Comparison of ENCODE assay signal across 27 cellular contexts in genomic region chr5:145084834-145085233, GRCh38.
"Had no signal": no experiment of that assay in that cellular context is flagged by ENCODE, and none has a peak within 500 bp of the region (broad histone marks: within the 10 kb centered on the region; RNA-seq: fewer than 3 reads in every experiment).

No MANE protein-coding gene starts in this region.

- H3K27ac ChIP-seq: stomach, suprapubic skin, testis, thoracic aorta, thyroid gland, tibial artery, tibial nerve, transverse colon, upper lobe of left lung, upper lobe of right lung, uterus, vagina had no signal

- H3K36me3 ChIP-seq: stomach, suprapubic skin, thoracic aorta, thyroid gland, tibial artery, tibial nerve, transverse colon, upper lobe of left lung, upper lobe of right lung, uterus, vagina had no signal

- H3K27me3 ChIP-seq: stomach, suprapubic skin, testis, thyroid gland, tibial artery, tibial nerve, transverse colon, upper lobe of left lung, upper lobe of right lung, uterus, vagina had no signal

- H3K4me1 ChIP-seq: stomach, suprapubic skin, testis, thyroid gland, tibial artery, tibial nerve, transverse colon, upper lobe of left lung, upper lobe of right lung, uterus, vagina had no signal

- H3K9me3 ChIP-seq: stomach, suprapubic skin, testis, thoracic aorta, thyroid gland, tibial artery, tibial nerve, transverse colon, upper lobe of left lung, upper lobe of right lung, uterus, vagina had no signal

- DNase-seq: stimulated activated CD4-positive, alpha-beta T cell treated with anti-CD3 and anti-CD28 coated beads, Interleukin-2, amount 100 ng/mL, for 48 hours; stimulated activated CD4-positive, alpha-beta T cell treated with anti-CD3 and anti-CD28 coated beads, Interleukin-4, amount 100 ng/mL, for 1 hour; stimulated activated CD4-positive, alpha-beta T cell treated with anti-CD3 and anti-CD28 coated beads, Interleukin-4, amount 100 ng/mL, for 24 hours; stimulated activated CD4-positive, alpha-beta T cell treated with anti-CD3 and anti-CD28 coated beads, Interleukin-4, amount 100 ng/mL, for 4 hours; stimulated activated CD8-positive, alpha-beta memory T cell treated with anti-CD3 and anti-CD28 coated beads, Interleukin-4, amount 100 ng/mL, for 48 hours; stimulated activated naive B cell treated with anti-CD40 and anti-IgM and Interleukin-4, amounts not matched to agents 10 μg/mL and 1 μg/mL and 100 μg/mL, for 72 hours; stimulated activated naive CD4-positive, alpha-beta T cell; stimulated activated naive CD4-positive, alpha-beta T cell treated with Interleukin-2 at 50 U/mL for 16 hours; stimulated activated naive CD8-positive, alpha-beta T cell treated with anti-CD3 and anti-CD28 coated beads, Interleukin-15, amount 100 ng/mL, for 72 hours; stimulated activated naive CD8-positive, alpha-beta T cell treated with anti-CD3 and anti-CD28 coated beads, Interleukin-15, Interleukin-2, amounts not matched to agents 100 U/mL and 50 U/mL, for 24 hours; stomach; substantia nigra; testis; thyroid gland; tibial artery; transverse colon; trophoblast cell; upper lobe of left lung; upper lobe of right lung; uterus had no signal

- ATAC-seq: stimulated activated effector memory CD8-positive, alpha-beta T cell treated with anti-CD3 and anti-CD28 coated beads, Interleukin-12 subunit alpha, Interleukin-12 subunit beta, amount 100 ng/mL, for 72 hours; stimulated activated memory B cell treated with anti-CD40 and anti-IgM and Interleukin-4, amounts not matched to agents 10 μg/mL and 1 μg/mL and 100 μg/mL, for 72 hours; stimulated activated naive B cell treated with anti-CD40 and anti-IgM and Interleukin-4, amounts not matched to agents 10 μg/mL and 1 μg/mL and 100 μg/mL, for 72 hours; stimulated activated naive CD8-positive, alpha-beta T cell treated with anti-CD3 and anti-CD28 coated beads, Interleukin-15, amount 100 ng/mL, for 72 hours; stimulated activated naive CD8-positive, alpha-beta T cell treated with anti-CD3 and anti-CD28 coated beads, Interleukin-15, Interleukin-2, amounts not matched to agents 100 U/mL and 50 U/mL, for 24 hours; upper lobe of right lung had no signal

- H3K4me3 ChIP-seq: stomach, suprapubic skin, testis, thoracic aorta, thyroid gland, tibial artery, tibial nerve, transverse colon, upper lobe of left lung, upper lobe of right lung, uterus, vagina had no signal

- FAIRE-seq: urothelium cell line had no signal
